Comparison of ENCODE assay signal across 14 cellular contexts in the genomic region with DNA sequence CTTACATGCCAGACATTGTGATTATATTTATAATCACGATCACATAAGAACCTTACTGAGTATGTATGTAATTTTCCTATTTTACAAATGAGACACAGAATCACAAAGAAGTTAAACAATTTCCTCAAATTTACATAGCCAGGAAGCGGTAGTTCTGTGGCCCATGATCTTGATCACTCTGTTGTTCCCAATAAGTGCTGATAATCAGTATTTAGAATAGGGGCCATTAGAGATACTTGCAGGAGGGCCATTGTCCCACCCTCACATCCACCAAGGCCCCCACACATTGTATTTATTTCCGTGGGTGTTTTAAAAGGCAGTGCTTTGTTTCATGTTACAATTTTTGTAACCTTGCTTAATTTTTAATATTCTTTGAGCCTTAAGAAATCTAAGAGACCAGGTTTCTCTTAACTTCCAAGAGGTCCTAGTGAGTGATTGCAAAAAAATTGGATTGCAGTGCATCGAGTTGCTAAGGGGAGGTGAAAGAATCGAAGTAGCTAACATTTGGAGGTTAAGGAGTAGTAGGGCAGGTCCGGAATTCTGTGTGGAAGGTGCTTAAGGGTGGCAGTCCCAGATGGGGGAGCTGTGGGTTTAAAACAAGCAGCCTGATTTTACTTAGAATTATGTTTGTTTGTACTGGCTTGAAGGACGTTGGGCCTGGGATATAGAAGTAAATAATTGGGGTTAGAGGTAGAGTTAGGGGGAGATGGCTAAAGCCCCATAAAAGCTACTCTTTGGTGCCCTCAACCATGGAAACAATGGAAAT.
DNase-seq lines count a peak whose midpoint lies in the region; ATAC-seq, FAIRE-seq and TF ChIP-seq lines count a peak whose summit lies in the region.
"Had no signal": no experiment of that assay in that cellular context is flagged by ENCODE, and none has a peak within 500 bp of the region (broad histone marks: within the 10 kb centered on the region; RNA-seq: fewer than 3 reads in every experiment).

No MANE protein-coding gene starts in this region.

- peak overlapping the region; percentile 72 for H2AK5ac ChIP-seq in mesenchymal stem cell (ENCODE audit: low read length, severe bottlenecking)

- TF ChIP-seq POLR2A in heart left ventricle (IDR thresholded peaks at IDR 0.05), result no peak

- H3K27ac ChIP-seq in mesenchymal stem cell (ENCODE audit: low read length, poor library complexity, severe bottlenecking) (no peak overlapping the region), heart left ventricle (no peak overlapping the region)
- H3K27ac ChIP-seq: psoas muscle, thoracic aorta had no signal

- no peak overlapping the region for H3K4me3 ChIP-seq in cardiac fibroblast (replicated peaks in 1 of 2; ENCODE audit: low read depth in 2 of 2, low read length in 2 of 2)
- H3K4me3 ChIP-seq in mesenchymal stem cell (ENCODE audit: insufficient read depth in 1 of 2, low read depth in 1 of 2, low read length in 2 of 2), result no peak overlapping the region
- H3K4me3 ChIP-seq in heart left ventricle, result no peak overlapping the region
- H3K4me3 ChIP-seq: psoas muscle, thoracic aorta had no signal

- no peak for TF ChIP-seq CTCF in cardiac fibroblast (IDR thresholded peaks at IDR 0.05; ENCODE audit: low read depth, low read length)
- peak in 1 of 12 donors; percentile 14 for TF ChIP-seq CTCF in heart left ventricle (IDR thresholded peaks at IDR 0.05)

- H3K9ac ChIP-seq in mesenchymal stem cell (ENCODE audit: low read length), result no peak overlapping the region

- FAIRE-seq in GM18507 (lab: Jason Lieb, UNC) (peak; percentile 50), GM19239 (lab: Jason Lieb, UNC) (no peak)

- no peak overlapping the region for H3K14ac ChIP-seq in mesenchymal stem cell (ENCODE audit: low read length in 2 of 2)

- no peak overlapping the region for H2BK12ac ChIP-seq in mesenchymal stem cell (ENCODE audit: low read length in 2 of 2)

- no peak overlapping the region for H3K23ac ChIP-seq in mesenchymal stem cell (ENCODE audit: low read length in 2 of 2)

- peaks cover 2% of the 10 kb centered on the region for H3K4me1 ChIP-seq in mesenchymal stem cell (ENCODE audit: control insufficient read depth, insufficient read depth, low read depth, low read length)
- H3K4me1 ChIP-seq in heart left ventricle, result peaks cover 0 to 15% (median 0%) of the 10 kb centered on the region in 12 donors

- DNase-seq in GM18507 (ENCODE audit: extremely low spot score, insufficient read length, low read depth) (no peak), NCI-H524 (lab: John Stamatoyannopoulos, UW) (peak; percentile 53 to 67), cardiac fibroblast (ENCODE audit: low read depth in 2 of 2) (peak; percentile 46 to 50), mesenchymal stem cell (peak; percentile 16), amniotic stem cell (lab: John Stamatoyannopoulos, UW) (no peak), GM19239 (ENCODE audit: insufficient read length, low spot score) (no peak), NCI-H1930 (lab: John Stamatoyannopoulos, UW) (no peak), heart left ventricle (no peak)
- DNase-seq: anterior cingulate cortex, DND-41, MV-4-11, psoas muscle, T-helper 9 cell had no signal

- no peaks in the 10 kb centered on the region for H3K27me3 ChIP-seq in mesenchymal stem cell (ENCODE audit: control insufficient read depth in 1 of 2, insufficient read depth in 1 of 2, low read length in 2 of 2)
- H3K27me3 ChIP-seq in heart left ventricle, result no peaks in the 10 kb centered on the region

- intact Hi-C loops in heart left ventricle (cut with DNase I), result loop anchor here in 4 of 10 donors (10.0 kb wide), 1 partner anchor 711 kb away; no protein-coding TSS in a partner anchor

- H3K4ac ChIP-seq in mesenchymal stem cell (ENCODE audit: low read depth in 1 of 2, low read length in 2 of 2), result peak overlapping the region in 1 of 2 experiments; percentile 61

- no peak overlapping the region for H2AFZ ChIP-seq in mesenchymal stem cell (ENCODE audit: low read depth, low read length)

- H4K8ac ChIP-seq in mesenchymal stem cell (ENCODE audit: low read length), result no peak overlapping the region

- no peak overlapping the region for H3K4me2 ChIP-seq in mesenchymal stem cell (ENCODE audit: low read length, poor library complexity, severe bottlenecking)

- H2BK5ac ChIP-seq in mesenchymal stem cell (ENCODE audit: low read depth, low read length, poor library complexity, severe bottlenecking), result no peak overlapping the region

- no peak overlapping the region for H3K18ac ChIP-seq in mesenchymal stem cell (ENCODE audit: low read depth in 1 of 2, low read length in 2 of 2)

- H3K79me1 ChIP-seq in mesenchymal stem cell (replicated peaks; ENCODE audit: low read length, poor library complexity, severe bottlenecking), result peaks cover 4% of the 10 kb centered on the region

- H3K9me3 ChIP-seq in mesenchymal stem cell (ENCODE audit: control insufficient read depth, low read length) (no peaks in the 10 kb centered on the region), heart left ventricle (no peaks in the 10 kb centered on the region)
- H3K9me3 ChIP-seq: psoas muscle, thoracic aorta had no signal

- no peak overlapping the region for H4K91ac ChIP-seq in mesenchymal stem cell (ENCODE audit: low read length)

- H3K36me3 ChIP-seq in mesenchymal stem cell (ENCODE audit: control insufficient read depth in 1 of 2, insufficient read depth in 2 of 2, low read depth in 1 of 2, low read length in 2 of 2) (no peaks in the 10 kb centered on the region), heart left ventricle (no peaks in the 10 kb centered on the region)
- H3K36me3 ChIP-seq: thoracic aorta had no signal

- WGBS in mesenchymal stem cell, result 64% methylated on average over 4 of the region's 7 CpGs
- 78 to 79% (median 78%) methylated on average over 7 of the region's 7 CpGs for WGBS in heart left ventricle, 4 donors

- no peak overlapping the region for H2BK15ac ChIP-seq in mesenchymal stem cell (ENCODE audit: low read depth, poor library complexity, severe bottlenecking)

- no peak overlapping the region for H2BK120ac ChIP-seq in mesenchymal stem cell (ENCODE audit: low read depth, low read length)

- ATAC-seq in heart left ventricle, result no peak
- ATAC-seq: psoas muscle had no signal

Comparison
In these comparisons a context has a peak if more than half of its experiments do, and no peak if none do; other contexts are left out.
1. DNase-seq: peak in NCI-H524 (2 of 2), cardiac fibroblast (2 of 2) and mesenchymal stem cell (single experiment); none in GM18507 (single experiment), amniotic stem cell (single experiment), GM19239 (single experiment), NCI-H1930 (0 of 2) and heart left ventricle (0 of 5).